In the genomic region with DNA sequence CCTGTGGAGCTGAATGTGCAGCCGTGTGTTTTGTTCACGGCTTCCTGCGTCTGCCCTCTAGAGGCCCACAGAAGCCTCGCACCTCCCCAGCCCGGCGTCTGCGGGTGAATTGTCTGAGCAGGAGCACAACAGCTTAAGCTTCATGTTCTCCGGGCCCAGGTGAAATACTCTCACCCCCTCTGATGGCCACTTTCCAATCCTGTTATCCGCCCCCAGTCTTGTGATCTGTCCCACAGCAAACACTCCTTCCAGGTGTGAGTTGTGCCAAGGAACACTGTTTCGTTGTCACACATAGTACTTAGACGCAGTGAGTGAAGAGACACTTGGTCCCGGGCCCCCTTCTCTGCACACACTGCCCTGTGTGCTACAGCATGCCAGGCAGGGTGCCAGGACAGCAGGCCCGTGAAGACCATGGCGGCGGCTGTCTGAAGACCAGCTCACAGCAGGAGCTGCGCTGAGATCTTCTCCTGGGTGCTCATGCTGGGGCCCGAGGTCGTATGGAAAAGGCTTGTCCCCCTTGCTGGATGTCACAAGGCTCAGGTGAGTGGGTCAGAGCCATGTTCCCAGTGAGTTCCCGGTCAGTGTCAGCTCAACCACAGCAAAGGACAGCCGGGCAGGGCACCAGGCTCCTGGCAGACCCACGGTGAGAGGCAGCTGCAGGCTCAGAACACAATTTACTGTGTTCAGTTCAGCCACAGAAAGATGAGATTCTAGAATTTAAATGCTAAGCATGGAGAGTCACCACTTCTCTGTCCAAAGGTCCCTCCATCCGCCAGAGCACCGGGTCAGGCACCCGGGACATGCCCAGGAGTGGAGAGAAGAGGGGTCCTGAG, we compare ENCODE assay signal across 8 cellular contexts. TPM values are rescaled to one million over a fixed set of nuclear protein-coding genes. Genes with fewer than 3 reads are reported as not detected.
A peak's percentile ranks its signal among the peaks of the same experiment; 100 is the strongest.
DNase-seq lines count a peak whose midpoint lies in the region; ATAC-seq and TF ChIP-seq lines count a peak whose summit lies in the region.

No MANE protein-coding gene starts in this region.

- H3K27me3 Mint-ChIP-seq in osteocyte (ENCODE audit: unreplicated experiment) = peaks cover 6% of the 10 kb centered on the region

- TF ChIP-seq CTCF in foreskin fibroblast (IDR thresholded peaks at IDR 0.05; ENCODE audit: low read depth, low read length) = peak; percentile 96
- TF ChIP-seq CTCF in osteocyte (IDR thresholded peaks at IDR 0.05) = peak; percentile 89

- H3K9me3 ChIP-seq in aorta (ENCODE audit: control insufficient read depth, low read length) = no peaks in the 10 kb centered on the region

- H3K27ac ChIP-seq in aorta (ENCODE audit: low read depth in 1 of 2, low read length in 2 of 2) = no peak overlapping the region

- H3K27ac Mint-ChIP-seq in osteocyte (ENCODE audit: unreplicated experiment) = no peak overlapping the region

- no peaks in the 10 kb centered on the region for H3K36me3 Mint-ChIP-seq in osteocyte (ENCODE audit: unreplicated experiment)

- H3K9me3 Mint-ChIP-seq in osteocyte (ENCODE audit: unreplicated experiment) = no peaks in the 10 kb centered on the region

- H3K4me1 ChIP-seq in aorta (ENCODE audit: control insufficient read depth in 1 of 2, insufficient read depth in 2 of 2, low read length in 2 of 2) = no peaks in the 10 kb centered on the region

- H3K36me3 ChIP-seq in aorta (ENCODE audit: control insufficient read depth in 1 of 2, insufficient read depth in 2 of 2, low read length in 1 of 2) = no peaks in the 10 kb centered on the region

- intact Hi-C loops in aorta (cut with DNase I) = loop anchor here in 1 of 2 donors (2.0 kb wide), 1 partner anchor 158 kb away; no protein-coding TSS in a partner anchor

- H3K4me3 Mint-ChIP-seq in osteocyte (ENCODE audit: unreplicated experiment) = no peak overlapping the region

- H3K4me1 Mint-ChIP-seq in osteocyte (ENCODE audit: unreplicated experiment) = peaks cover 13% of the 10 kb centered on the region

- 21 to 25% methylated on average over 24 of the region's 24 CpGs for WGBS in aorta, 2 donors

- H3K4me3 ChIP-seq in foreskin fibroblast (ENCODE audit: low read depth in 1 of 2, low read length in 2 of 2) (no peak overlapping the region), aorta (ENCODE audit: low read length in 2 of 2) (no peak overlapping the region)

- DNase-seq in GM03348 (ENCODE audit: low spot score) = peak; percentile 90
- peak; percentile 39 to 75 for DNase-seq in NCI-H526 (lab: John Stamatoyannopoulos, UW)
- peak; percentile 27 for DNase-seq in activated T-cell treated with anti-CD3 and anti-CD28 coated beads for 48 hours (ENCODE audit: low read depth)
- peak; percentile 79 to 93 for DNase-seq in foreskin fibroblast
- DNase-seq in osteocyte (ENCODE audit: extremely low spot score, unreplicated experiment) = peak; percentile 90
- peak; percentile 81 to 91 for DNase-seq in aorta

- no peaks in the 10 kb centered on the region for H3K27me3 ChIP-seq in aorta (ENCODE audit: control insufficient read depth in 1 of 2, insufficient read depth in 2 of 2, low read length in 1 of 2)

- ATAC-seq in HG03175 (IDR thresholded peaks at IDR 0.05; ENCODE audit: unreplicated experiment) (peak; percentile 64), aorta (ENCODE audit: low FRiP score) (peak; percentile 65), HG03045 (IDR thresholded peaks at IDR 0.05; ENCODE audit: unreplicated experiment) (no peak)

RNA-seq across cellular contexts. Expression of gene PXDN, which starts 6.8 kb away (rescaled TPM):
- total RNA-seq in osteocyte (459 and 488 TPM in 2 replicates), aorta (100 to 1,000 TPM; 100 to 109 TPM)
- polyA plus RNA-seq in aorta = 10 to 100 TPM; 10.6 to 63.0 TPM

Comparison
In these comparisons a context has a peak if more than half of its experiments do, and no peak if none do; other contexts are left out.
1. DNase-seq: peak in every context shown above with its lines; median percentile 90 in GM03348; 90 in osteocyte; 86 in foreskin fibroblast; 86 in aorta; 57 in NCI-H526; 27 in activated T-cell treated with anti-CD3 and anti-CD28 coated beads for 48 hours.